Comparison of ENCODE assay signal across 24 cellular contexts in genomic region chr5:65923339-65923738, GRCh38. TPM values are rescaled to one million over a fixed set of nuclear protein-coding genes. Genes with fewer than 3 reads are reported as not detected.
DNase-seq lines count a peak whose midpoint lies in the region; ATAC-seq and TF ChIP-seq lines count a peak whose summit lies in the region.
"Had no signal": no experiment of that assay in that cellular context is flagged by ENCODE, and none has a peak within 500 bp of the region (broad histone marks: within the 10 kb centered on the region; RNA-seq: fewer than 3 reads in every experiment).

No MANE protein-coding gene starts in this region.

- H3K9me3 Mint-ChIP-seq in Calu3 (ENCODE audit: low read depth, unreplicated experiment) (no peaks in the 10 kb centered on the region), type B pancreatic cell (no peaks in the 10 kb centered on the region)
- H3K9me3 Mint-ChIP-seq: activated T-cell treated with anti-CD3 and anti-CD28 coated beads, Interleukin-2, amount 50 U/mL, for 4 hours; naive thymus-derived CD8-positive, alpha-beta T cell had no signal

- DNase-seq in Calu3 (peak; percentile 24), Panc1 (ENCODE audit: low read depth, low spot score) (no peak), islet precursor cell (peak; percentile 60), type B pancreatic cell (ENCODE audit: extremely low spot score, unreplicated experiment) (no peak), right cardiac atrium (no peak), Ammon's horn (ENCODE audit: low spot score) (no peak)
- DNase-seq: activated CD4-positive, CD25-positive, alpha-beta regulatory T cell; activated naive CD4-positive, alpha-beta T cell treated with Interleukin-2 at 50 U/mL for 16 hours; activated T-cell treated with anti-CD3 and anti-CD28 coated beads, Interleukin-2, amount 50 U/mL, for 4 hours; cerebellar nuclear complex; DMS79; foreskin melanocyte; GDM1; heart right ventricle; kidney glomerular epithelial cell; lower lobe of right lung; naive thymus-derived CD8-positive, alpha-beta T cell; NCI-H1105; NCI-H187; NCI-H446 treated with DMSO at 0.1 percent for 48 hours; stimulated activated naive CD4-positive, alpha-beta T cell had no signal

- ATAC-seq in Panc1 (no peak), GM18868 (IDR thresholded peaks at IDR 0.05; ENCODE audit: unreplicated experiment) (no peak), right cardiac atrium (no peak)
- ATAC-seq: activated T-cell treated with anti-CD3 and anti-CD28 coated beads, Interleukin-2, amount 50 U/mL, for 4 hours; heart right ventricle; lower lobe of right lung; naive thymus-derived CD8-positive, alpha-beta T cell had no signal

- H3K27ac ChIP-seq in Panc1 (ENCODE audit: low read length) (peak overlapping the region; percentile 14; the same call in 1 of the 2 replicates), right cardiac atrium (ENCODE audit: low read length) (no peak overlapping the region)
- H3K27ac ChIP-seq: lower lobe of right lung, skin epidermis, suprapubic skin had no signal

- POLR2A ChIA-PET in Panc1 (lab: Charles Lee), result no interaction called here

- H3K36me3 ChIP-seq in Panc1 (ENCODE audit: control insufficient read depth, insufficient read depth, low read length), result no peaks in the 10 kb centered on the region; the same call in 1 of the 2 replicates
- H3K36me3 ChIP-seq: heart right ventricle, lower lobe of right lung, suprapubic skin had no signal

- TF ChIP-seq CTCF in Calu3 (IDR thresholded peaks at IDR 0.05; ENCODE audit: unreplicated experiment) (no peak), Panc1 (IDR thresholded peaks at IDR 0.05) (no peak), type B pancreatic cell (conservative IDR thresholded peaks at IDR 0.05) (no peak)

- 91% methylated on average over 5 of the region's 5 CpGs for WGBS in right cardiac atrium

- CTCF ChIA-PET in Calu3 (lab: Charles Lee) (interaction anchor here (1.2 kb wide), 1 partner anchor 194 kb away, joined by 3 read pairs; no protein-coding TSS in a partner anchor), Panc1 (lab: Charles Lee) (no interaction called here)

- in situ Hi-C loops in Panc1 (cut with HindIII; ENCODE audit: low pct_unique_long_range_greater_than_20kb, low sequenced_read_pairs), result no loop called here

- H3K4me1 ChIP-seq in Panc1 (ENCODE audit: control insufficient read depth, insufficient read depth, low read length), result peaks cover 15% of the 10 kb centered on the region
- no peaks in the 10 kb centered on the region for H3K4me1 ChIP-seq in right cardiac atrium (ENCODE audit: control insufficient read depth, insufficient read depth, low read length)

- peak overlapping the region; percentile 93 for H3K27ac Mint-ChIP-seq in Calu3 (ENCODE audit: unreplicated experiment)
- H3K27ac Mint-ChIP-seq in type B pancreatic cell, result no peak overlapping the region

- H3K27me3 Mint-ChIP-seq in Calu3 (ENCODE audit: unreplicated experiment) (no peaks in the 10 kb centered on the region), type B pancreatic cell (no peaks in the 10 kb centered on the region)
- H3K27me3 Mint-ChIP-seq: naive thymus-derived CD8-positive, alpha-beta T cell had no signal

- intact Hi-C loops in Calu3 (cut with micrococcal nuclease; ENCODE audit: unreplicated experiment) (loop anchor here (10.0 kb wide), 1 partner anchor 221 kb away; the partner anchor contains the start of gene SREK1), Panc1 (cut with micrococcal nuclease; ENCODE audit: unreplicated experiment) (loop anchor here (10.0 kb wide), 1 partner anchor 179 kb away; no protein-coding TSS in a partner anchor), right cardiac atrium (cut with DNase I) (loop anchor here in 2 of 4 donors (10.0 kb wide), 2 partner anchors 139 to 221 kb away; partner anchors contain the start of gene SREK1 (in 1 of the 2))

- BruUV-seq in Calu3 (replicated peaks; lab: Mats Ljungman, UMichigan) (no TSS peak), Panc1 (replicated peaks; lab: Mats Ljungman, UMichigan) (no TSS peak)

- peaks cover 42% of the 10 kb centered on the region for H3K36me3 Mint-ChIP-seq in Calu3 (ENCODE audit: insufficient read depth, unreplicated experiment)
- no peaks in the 10 kb centered on the region for H3K36me3 Mint-ChIP-seq in type B pancreatic cell

- no peaks in the 10 kb centered on the region for H3K27me3 ChIP-seq in Panc1 (ENCODE audit: control insufficient read depth, insufficient read depth, low read length)
- no peaks in the 10 kb centered on the region for H3K27me3 ChIP-seq in right cardiac atrium (ENCODE audit: control insufficient read depth, insufficient read depth)
- H3K27me3 ChIP-seq: heart right ventricle, suprapubic skin had no signal

- H3K4me1 Mint-ChIP-seq in Calu3 (ENCODE audit: low read depth, unreplicated experiment) (peaks cover 39% of the 10 kb centered on the region), type B pancreatic cell (ENCODE audit: unreplicated experiment) (peaks cover 12% of the 10 kb centered on the region)

- H3K4me3 Mint-ChIP-seq in Calu3 (ENCODE audit: low read depth, unreplicated experiment), result peak overlapping the region; percentile 94
- peak overlapping the region; percentile 19 for H3K4me3 Mint-ChIP-seq in type B pancreatic cell
- H3K4me3 Mint-ChIP-seq: activated T-cell treated with anti-CD3 and anti-CD28 coated beads, Interleukin-2, amount 50 U/mL, for 4 hours had no signal

- H3K4me3 ChIP-seq in Panc1 (ENCODE audit: low read depth in 2 of 2, low read length in 2 of 2) (no peak overlapping the region), right cardiac atrium (ENCODE audit: low read length) (no peak overlapping the region)
- H3K4me3 ChIP-seq: heart right ventricle, lower lobe of right lung, skin epidermis, suprapubic skin had no signal

- H3K9me3 ChIP-seq in Panc1 (ENCODE audit: control insufficient read depth, insufficient read depth, low read depth, low read length) (no peaks in the 10 kb centered on the region), right cardiac atrium (ENCODE audit: control insufficient read depth, low read length) (no peaks in the 10 kb centered on the region)
- H3K9me3 ChIP-seq: heart right ventricle, lower lobe of right lung, suprapubic skin had no signal

RNA-seq across cellular contexts. Expression of gene ERBIN, which starts 3.0 kb away (rescaled TPM):
- 81.4 and 98.4 TPM in 2 replicates for total RNA-seq in Calu3 (2022)
- 88.4 TPM for total RNA-seq in Panc1 (2021; ENCODE audit: unreplicated experiment)
- 21.1 TPM for polyA plus RNA-seq in Panc1 (2012; ENCODE audit: insufficient read length)
- 57.5 and 60.2 TPM in 2 replicates for total RNA-seq in type B pancreatic cell (ENCODE audit: low replicate concordance)
- 10 to 100 TPM; 42.3 to 47.9 (median 43.3) TPM for total RNA-seq in right cardiac atrium
- polyA plus RNA-seq in right cardiac atrium, result 11.8 TPM

Comparison
In these comparisons a context has a peak if more than half of its experiments do, and no peak if none do; other contexts are left out.
1. DNase-seq: peak in Calu3 (single experiment) and islet precursor cell (single experiment); none in Panc1 (single experiment), type B pancreatic cell (single experiment), right cardiac atrium (0 of 3) and Ammon's horn (single experiment).